Comparison of ENCODE assay signal across 8 cellular contexts in the genomic region with DNA sequence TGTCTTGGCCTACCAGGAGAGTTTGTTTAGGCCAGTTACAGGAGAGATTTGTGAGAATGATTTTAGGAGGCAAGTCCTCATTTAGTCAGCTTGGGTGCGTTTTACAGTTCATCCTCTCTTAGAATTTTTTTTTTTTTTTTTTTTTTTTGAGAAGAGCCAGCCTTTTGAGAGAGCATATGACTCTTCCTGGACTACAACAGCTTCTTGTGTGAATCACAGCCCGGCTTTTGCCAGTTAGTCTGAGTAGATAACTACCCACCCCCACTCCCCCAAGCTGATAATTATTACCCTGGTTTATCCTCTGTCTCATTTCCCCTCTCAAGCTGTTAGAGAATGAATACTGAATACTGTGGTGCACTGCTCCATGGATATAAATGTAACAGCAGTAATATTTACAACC. TPM values are rescaled to one million over a fixed set of nuclear protein-coding genes. Genes with fewer than 3 reads are reported as not detected.
DNase-seq lines count a peak whose midpoint lies in the region; ATAC-seq, FAIRE-seq and TF ChIP-seq lines count a peak whose summit lies in the region.

No MANE protein-coding gene starts in this region.

- no peak overlapping the region for H2AFZ ChIP-seq in keratinocyte (ENCODE audit: control insufficient read depth, low read length)

- H3K4me1 ChIP-seq in CD8-positive, alpha-beta memory T cell (ENCODE audit: insufficient read depth, low read length), result peaks cover 76% of the 10 kb centered on the region
- peaks cover 33 to 82% of the 10 kb centered on the region in 2 donors for H3K4me1 ChIP-seq in adrenal gland (replicated peaks in 1 of 2)
- peaks cover 41% of the 10 kb centered on the region for H3K4me1 ChIP-seq in keratinocyte (ENCODE audit: control insufficient read depth, extremely low read depth, insufficient read depth, low read length)

- peaks cover 0 to 54% (median 13%) of the 10 kb centered on the region in 3 donors for H3K36me3 Mint-ChIP-seq in CD8-positive, alpha-beta memory T cell

- H3K27ac Mint-ChIP-seq in CD8-positive, alpha-beta memory T cell, result peak overlapping the region; percentile 87 to 100 (median 99)
- peak overlapping the region; percentile 28 to 100 for H3K27ac Mint-ChIP-seq in stimulated activated naive CD8-positive, alpha-beta T cell treated with anti-CD3 and anti-CD28 coated beads, Interleukin-15, amount 100 ng/mL, for 72 hours

- H3K79me2 ChIP-seq in keratinocyte (ENCODE audit: control insufficient read depth, insufficient read depth, low read length), result peaks cover 92% of the 10 kb centered on the region

- peaks cover 5% of the 10 kb centered on the region for H4K20me1 ChIP-seq in keratinocyte (ENCODE audit: control insufficient read depth, extremely low read depth, insufficient read depth, low read length)

- POLR2A ChIA-PET in CD8-positive, alpha-beta memory T cell (lab: Charles Lee), result interaction anchor here (1.1 to 11.5 kb wide), 6 partner anchors 7 to 102 kb away, joined by 4 to 455 read pairs (median 30); no protein-coding TSS in a partner anchor

- peak overlapping the region; percentile 91 for H3K9ac ChIP-seq in keratinocyte (ENCODE audit: control insufficient read depth, extremely low read depth, insufficient read depth, low read length)

- H3K9me1 ChIP-seq in keratinocyte (ENCODE audit: control insufficient read depth, extremely low read depth, insufficient read depth, low read length), result peaks cover 4% of the 10 kb centered on the region

- H3K27me3 Mint-ChIP-seq in CD8-positive, alpha-beta memory T cell, result peaks cover 0 to 6% of the 10 kb centered on the region in 2 donors
- no peaks in the 10 kb centered on the region for H3K27me3 Mint-ChIP-seq in stimulated activated naive CD8-positive, alpha-beta T cell treated with anti-CD3 and anti-CD28 coated beads, Interleukin-15, amount 100 ng/mL, for 72 hours

- intact Hi-C loops in adrenal gland (cut with DNase I), result no loop called here

- FAIRE-seq in keratinocyte (lab: Jason Lieb, UNC), result no peak

- TF ChIP-seq CTCF in adrenal gland (IDR thresholded peaks at IDR 0.05) (no peak), keratinocyte (optimal IDR thresholded peaks at IDR 0.05 in 1 of 3, IDR thresholded peaks at IDR 0.05 in 1 of 3, conservative IDR thresholded peaks at IDR 0.05 in 1 of 3; ENCODE audit: extremely low read depth in 1 of 3, insufficient read depth in 2 of 3, low read length in 3 of 3) (no peak)

- peaks cover 86 to 95% (median 92%) of the 10 kb centered on the region in 3 donors for H3K4me1 Mint-ChIP-seq in CD8-positive, alpha-beta memory T cell
- H3K4me1 Mint-ChIP-seq in stimulated activated naive CD8-positive, alpha-beta T cell treated with anti-CD3 and anti-CD28 coated beads, Interleukin-15, amount 100 ng/mL, for 72 hours, result peaks cover 77% of the 10 kb centered on the region

- CTCF ChIA-PET in CD8-positive, alpha-beta memory T cell (lab: Charles Lee), result interaction anchor here (0.6 to 3.3 kb wide), 9 partner anchors 8 to 111 kb away, joined by 3 to 28 read pairs (median 8); no protein-coding TSS in a partner anchor

- WGBS in adrenal gland, 4 donors, result 0 to 5% (median 2%) methylated on average over 2 of the region's 2 CpGs

- no peak for TF ChIP-seq POLR2A in adrenal gland (IDR thresholded peaks at IDR 0.05)

- no peaks in the 10 kb centered on the region for H3K9me3 Mint-ChIP-seq in CD8-positive, alpha-beta memory T cell
- peaks cover 0 to 4% of the 10 kb centered on the region in 2 donors for H3K9me3 Mint-ChIP-seq in stimulated activated naive CD8-positive, alpha-beta T cell treated with anti-CD3 and anti-CD28 coated beads, Interleukin-15, amount 100 ng/mL, for 72 hours

- H3K9me3 ChIP-seq in CD8-positive, alpha-beta memory T cell (ENCODE audit: low read length), result no peaks in the 10 kb centered on the region
- no peaks in the 10 kb centered on the region for H3K9me3 ChIP-seq in MG63
- no peaks in the 10 kb centered on the region for H3K9me3 ChIP-seq in adrenal gland (replicated peaks in 1 of 3)
- no peaks in the 10 kb centered on the region for H3K9me3 ChIP-seq in keratinocyte (ENCODE audit: control insufficient read depth, low read depth, low read length)

- peak overlapping the region; percentile 48 for H3K4me3 ChIP-seq in CD8-positive, alpha-beta memory T cell (ENCODE audit: low read length)
- H3K4me3 ChIP-seq in MG63 (0 out of 2 replicates have a peak overlapping the region, but pooled peaks have one; percentile 2), adrenal gland (peak overlapping the region in 1 of 4 donors; percentile 48), keratinocyte (ENCODE audit: control insufficient read depth in 2 of 3, extremely low read depth in 1 of 3, insufficient read depth in 2 of 3, low read depth in 1 of 3, low read length in 3 of 3) (peak overlapping the region in 1 of 3 experiments; percentile 33)

- no peaks in the 10 kb centered on the region for H3K27me3 ChIP-seq in CD8-positive, alpha-beta memory T cell (ENCODE audit: insufficient read depth, low read length, poor library complexity, severe bottlenecking)
- H3K27me3 ChIP-seq in MG63 (no peaks in the 10 kb centered on the region), adrenal gland (no peaks in the 10 kb centered on the region), keratinocyte (ENCODE audit: control insufficient read depth, extremely low read depth, insufficient read depth, low read length) (no peaks in the 10 kb centered on the region)

- peak overlapping the region; percentile 75 for H3K4me2 ChIP-seq in keratinocyte (ENCODE audit: control insufficient read depth, extremely low read depth, insufficient read depth, low read depth, low read length)

- H3K27ac ChIP-seq in CD8-positive, alpha-beta memory T cell (ENCODE audit: low read depth, low read length), result peak overlapping the region; percentile 97
- H3K27ac ChIP-seq in adrenal gland, result peak overlapping the region; percentile 62 to 99 (median 94)
- H3K27ac ChIP-seq in keratinocyte (ENCODE audit: control insufficient read depth, insufficient read depth, low read length), result peak overlapping the region; percentile 93

- H3K36me3 ChIP-seq in CD8-positive, alpha-beta memory T cell (ENCODE audit: insufficient read depth, low read length), result no peaks in the 10 kb centered on the region
- H3K36me3 ChIP-seq in MG63, result peaks cover 60% of the 10 kb centered on the region
- H3K36me3 ChIP-seq in adrenal gland (replicated peaks in 1 of 2), result no peaks in the 10 kb centered on the region
- peaks cover 3 to 16% of the 10 kb centered on the region in 2 experiments for H3K36me3 ChIP-seq in keratinocyte (ENCODE audit: control insufficient read depth in 2 of 2, extremely low read depth in 1 of 2, insufficient read depth in 2 of 2, low read length in 2 of 2)

- DNase-seq in CD8-positive, alpha-beta memory T cell, result peak in 1 of 5 donors; percentile 18
- peak; percentile 88 for DNase-seq in MG63
- peak in 5 of 7 donors; percentile 60 to 84 (median 71) for DNase-seq in adrenal gland
- DNase-seq in keratinocyte (ENCODE audit: low read depth, low spot score), result no peak
- no peak for DNase-seq in stimulated activated naive CD8-positive, alpha-beta T cell treated with anti-CD3 and anti-CD28 coated beads, Interleukin-15, amount 100 ng/mL, for 72 hours
- DNase-seq in NCI-H187 (lab: John Stamatoyannopoulos, UW), result no peak

- peak overlapping the region; percentile 89 to 98 (median 90) for H3K4me3 Mint-ChIP-seq in CD8-positive, alpha-beta memory T cell
- peak overlapping the region; percentile 94 to 97 for H3K4me3 Mint-ChIP-seq in stimulated activated naive CD8-positive, alpha-beta T cell treated with anti-CD3 and anti-CD28 coated beads, Interleukin-15, amount 100 ng/mL, for 72 hours

- dilution Hi-C loops in keratinocyte (cut with MboI; ENCODE audit: extremely low pct_ligation_motif_present, low sequenced_read_pairs), result loop anchor here (25.0 kb wide), 1 partner anchor 96 kb away; no protein-coding TSS in a partner anchor

- ATAC-seq in stimulated activated naive CD8-positive, alpha-beta T cell treated with anti-CD3 and anti-CD28 coated beads, Interleukin-15, amount 100 ng/mL, for 72 hours, result no peak
- ATAC-seq in HG02678 (IDR thresholded peaks at IDR 0.05; ENCODE audit: unreplicated experiment), result no peak
- ATAC-seq in HG03039 (IDR thresholded peaks at IDR 0.05; ENCODE audit: unreplicated experiment), result no peak

RNA-seq across cellular contexts. Expression of a gene that starts 7.8 kb away (rescaled TPM):
- total RNA-seq in CD8-positive, alpha-beta memory T cell, result 100 to 1,000 TPM in 1 of 2 experiments, 10 to 100 TPM in 1; 99.0 to 109 TPM
- 80.3 TPM for polyA plus RNA-seq in CD8-positive, alpha-beta memory T cell
- total RNA-seq in MG63 (2014; rRNA removed; shearing (Covaris generic); ENCODE audit: low replicate concordance), result 18.0 and 23.1 TPM in 2 replicates
- 100 to 1,000 TPM in 2 of 8 donors, 10 to 100 TPM in 6; 41.3 to 115 (median 83.1) TPM for total RNA-seq in adrenal gland
- polyA plus RNA-seq in adrenal gland, result 10 to 100 TPM; 40.1 to 60.2 (median 50.3) TPM
- 35.3 to 62.0 TPM (median 50.8 TPM) in 3 replicates for polyA plus RNA-seq in keratinocyte
- 361 TPM for polyA plus RNA-seq in keratinocyte (2011; ENCODE audit: low read depth)
- 35.2 and 40.9 TPM in 2 replicates for polyA plus RNA-seq in keratinocyte (2011; cell fraction: cytosol; rRNA removed)
- 193 and 213 TPM in 2 replicates for polyA plus RNA-seq in keratinocyte (2011; cell fraction: nucleus; rRNA removed)
- 30.4 and 63.0 TPM in 2 replicates for polyA plus RNA-seq in keratinocyte (2012; ENCODE audit: low replicate concordance)
- polyA minus RNA-seq in keratinocyte, result 64.5 to 125 TPM (median 70.1 TPM) in 3 replicates
- 31.3 TPM for polyA minus RNA-seq in keratinocyte (2011; cell fraction: cytosol; rRNA and poly(A)+ RNA removed)
- 143 and 290 TPM in 2 replicates for polyA minus RNA-seq in keratinocyte (2011; cell fraction: nucleus; rRNA and poly(A)+ RNA removed)

Comparison
In these comparisons a context has a peak if more than half of its experiments do, and no peak if none do; other contexts are left out.
1. DNase-seq: peak in MG63 (single experiment) and adrenal gland (5 of 7); none in keratinocyte (single experiment), stimulated activated naive CD8-positive, alpha-beta T cell treated with anti-CD3 and anti-CD28 coated beads, Interleukin-15, amount 100 ng/mL, for 72 hours (0 of 2) and NCI-H187 (0 of 2).
2. Peak in every context shown above with its lines, with median percentiles within 50 percentile points of each other: H3K27ac ChIP-seq.